30 cellular contexts compared by ENCODE assay signal in genomic region chr3:31013843-31014242, GRCh38.
DNase-seq lines count a peak whose midpoint lies in the region; ATAC-seq and TF ChIP-seq lines count a peak whose summit lies in the region.
"Had no signal": no experiment of that assay in that cellular context is flagged by ENCODE, and none has a peak within 500 bp of the region (broad histone marks: within the 10 kb centered on the region; RNA-seq: fewer than 3 reads in every experiment).

No MANE protein-coding gene starts in this region.

- no peak for TF ChIP-seq POLR2A in vagina (IDR thresholded peaks at IDR 0.05)

- dilution Hi-C loops in mammary epithelial cell (cut with HindIII; ENCODE audit: low sequenced_read_pairs): no loop called here

- no peak for TF ChIP-seq CTCF in mammary epithelial cell (conservative IDR thresholded peaks at IDR 0.05 in 1 of 2, IDR thresholded peaks at IDR 0.05 in 1 of 2; ENCODE audit: extremely low read depth in 1 of 2, insufficient read depth in 1 of 2, low read depth in 1 of 2, low read length in 2 of 2)
- no peak for TF ChIP-seq CTCF in MCF 10A (IDR thresholded peaks at IDR 0.05; ENCODE audit: unreplicated experiment)
- TF ChIP-seq CTCF in PC-3 (conservative IDR thresholded peaks at IDR 0.05; ENCODE audit: low read depth, low read length): no peak
- TF ChIP-seq CTCF in vagina (IDR thresholded peaks at IDR 0.05): no peak

- intact Hi-C loops in mammary epithelial cell (cut with micrococcal nuclease) (loop anchor here (2.0 kb wide), 1 partner anchor 27 kb away; no protein-coding TSS in a partner anchor), MCF 10A (cut with micrococcal nuclease) (no loop called here), PC-3 (cut with micrococcal nuclease) (no loop called here), vagina (cut with DNase I) (no loop called here)

- H3K36me3 ChIP-seq in mammary epithelial cell (ENCODE audit: insufficient read depth, low read length) (no peaks in the 10 kb centered on the region), PC-3 (ENCODE audit: low read depth, low read length) (no peaks in the 10 kb centered on the region), vagina (no peaks in the 10 kb centered on the region)
- H3K36me3 ChIP-seq: BE2C, gastroesophageal sphincter, suprapubic skin had no signal

- H3K4me1 Mint-ChIP-seq in MCF 10A (ENCODE audit: insufficient read depth, unreplicated experiment): peaks cover 22% of the 10 kb centered on the region
- H3K4me1 Mint-ChIP-seq: nephron; stimulated activated naive B cell treated with anti-CD40 and anti-IgM and Interleukin-4, amounts not matched to agents 10 μg/mL and 1 μg/mL and 100 μg/mL, for 72 hours had no signal

- peaks cover 40% of the 10 kb centered on the region for H3K4me1 ChIP-seq in mammary epithelial cell (ENCODE audit: insufficient read depth, low read length)
- peaks cover 47% of the 10 kb centered on the region for H3K4me1 ChIP-seq in PC-3 (ENCODE audit: insufficient read depth, low read length)
- no peaks in the 10 kb centered on the region for H3K4me1 ChIP-seq in vagina
- H3K4me1 ChIP-seq: A549, BE2C, gastroesophageal sphincter, suprapubic skin had no signal

- no peaks in the 10 kb centered on the region for H3K36me3 Mint-ChIP-seq in MCF 10A (ENCODE audit: insufficient read depth, unreplicated experiment)
- H3K36me3 Mint-ChIP-seq: stimulated activated naive B cell treated with anti-CD40 and anti-IgM and Interleukin-4, amounts not matched to agents 10 μg/mL and 1 μg/mL and 100 μg/mL, for 72 hours had no signal

- H3K4me3 ChIP-seq in mammary epithelial cell (replicated peaks in 1 of 3; ENCODE audit: insufficient read depth in 1 of 3, low read depth in 2 of 3, low read length in 3 of 3): no peak overlapping the region
- H3K4me3 ChIP-seq in PC-3 (ENCODE audit: low read length): no peak overlapping the region
- no peak overlapping the region for H3K4me3 ChIP-seq in vagina
- H3K4me3 ChIP-seq: A549, gastroesophageal sphincter, hepatocyte, mucosa of descending colon, PC-9, skin epidermis, suprapubic skin had no signal

- H3K27ac Mint-ChIP-seq in MCF 10A (ENCODE audit: low read depth, unreplicated experiment): no peak overlapping the region
- H3K27ac Mint-ChIP-seq: activated CD8-positive, alpha-beta T cell treated with anti-CD3 and anti-CD28 coated beads, Interleukin-2, amount 10 ng/mL, durations not matched to agents 7 days and 5 days; activated naive CD4-positive, alpha-beta T cell treated with anti-CD3 and anti-CD28 coated beads, Interleukin-2, amount 50 U/mL, for 24 hours; nephron; stimulated activated naive B cell treated with anti-CD40 and anti-IgM and Interleukin-4, amounts not matched to agents 10 μg/mL and 1 μg/mL and 100 μg/mL, for 72 hours had no signal

- no peak overlapping the region for H3K9ac ChIP-seq in mammary epithelial cell (ENCODE audit: insufficient read depth, low read length)
- H3K9ac ChIP-seq in PC-3 (ENCODE audit: low read length): peak overlapping the region; percentile 29; the same call in 1 of the 2 replicates

- H3K27ac ChIP-seq in mammary epithelial cell (ENCODE audit: insufficient read depth, low read depth, low read length) (peak overlapping the region; percentile 26), PC-3 (ENCODE audit: low read length) (peak overlapping the region; percentile 82), epithelial cell of prostate (peak overlapping the region; percentile 49), vagina (no peak overlapping the region)
- H3K27ac ChIP-seq: A549, gastroesophageal sphincter, hepatocyte, PC-9, skin epidermis, suprapubic skin had no signal

- in situ Hi-C loops in mammary epithelial cell (cut with MboI; ENCODE audit: low sequenced_read_pairs in 2 of 2): no loop called here

- ATAC-seq in PC-3 (no peak), GM21360 (IDR thresholded peaks at IDR 0.05; ENCODE audit: unreplicated experiment) (no peak)
- no peak for ATAC-seq in stimulated activated naive CD8-positive, alpha-beta T cell treated with anti-CD3 and anti-CD28 coated beads, Interleukin-15, Interleukin-2, amounts not matched to agents 100 U/mL and 50 U/mL, for 24 hours
- ATAC-seq: A549; activated CD8-positive, alpha-beta T cell treated with anti-CD3 and anti-CD28 coated beads, Interleukin-2, amount 10 ng/mL, durations not matched to agents 7 days and 5 days; gastroesophageal sphincter; mucosa of descending colon; stimulated activated naive B cell treated with anti-CD40 and anti-IgM and Interleukin-4, amounts not matched to agents 10 μg/mL and 1 μg/mL and 100 μg/mL, for 72 hours had no signal

- H4K20me1 ChIP-seq in mammary epithelial cell (ENCODE audit: insufficient read depth, low read length) (no peaks in the 10 kb centered on the region), PC-3 (ENCODE audit: low read length) (no peaks in the 10 kb centered on the region)

- no TSS peak for BruUV-seq in mammary epithelial cell (replicated peaks; lab: Mats Ljungman, UMichigan)
- BruUV-seq in MCF 10A (replicated peaks; lab: Mats Ljungman, UMichigan): no TSS peak
- no TSS peak for BruUV-seq in PC-3 (replicated peaks; lab: Mats Ljungman, UMichigan)

- H3K4me3 Mint-ChIP-seq in MCF 10A (ENCODE audit: unreplicated experiment): no peak overlapping the region
- H3K4me3 Mint-ChIP-seq: activated CD8-positive, alpha-beta T cell treated with anti-CD3 and anti-CD28 coated beads, Interleukin-2, amount 10 ng/mL, durations not matched to agents 7 days and 5 days; activated naive CD4-positive, alpha-beta T cell treated with anti-CD3 and anti-CD28 coated beads, Interleukin-2, amount 50 U/mL, for 24 hours; nephron; stimulated activated naive B cell treated with anti-CD40 and anti-IgM and Interleukin-4, amounts not matched to agents 10 μg/mL and 1 μg/mL and 100 μg/mL, for 72 hours had no signal

- no peaks in the 10 kb centered on the region for H3K9me2 ChIP-seq in PC-3 (replicated peaks; ENCODE audit: low read length)

- H3K9me3 ChIP-seq in mammary epithelial cell (replicated peaks; ENCODE audit: insufficient read depth, low read length): no peaks in the 10 kb centered on the region
- no peaks in the 10 kb centered on the region for H3K9me3 ChIP-seq in PC-3 (ENCODE audit: low read length)
- H3K9me3 ChIP-seq in vagina: no peaks in the 10 kb centered on the region
- H3K9me3 ChIP-seq: A549, BE2C, gastroesophageal sphincter, mucosa of descending colon, suprapubic skin had no signal

- H3K27me3 ChIP-seq in mammary epithelial cell (ENCODE audit: insufficient read depth, low read length) (no peaks in the 10 kb centered on the region), PC-3 (ENCODE audit: low read length) (no peaks in the 10 kb centered on the region), vagina (no peaks in the 10 kb centered on the region)
- H3K27me3 ChIP-seq: BE2C, gastroesophageal sphincter, hepatocyte, suprapubic skin had no signal

- no peaks in the 10 kb centered on the region for H3K27me3 Mint-ChIP-seq in MCF 10A (ENCODE audit: insufficient read depth, unreplicated experiment)
- H3K27me3 Mint-ChIP-seq: activated naive CD4-positive, alpha-beta T cell treated with anti-CD3 and anti-CD28 coated beads, Interleukin-2, amount 50 U/mL, for 24 hours; stimulated activated naive B cell treated with anti-CD40 and anti-IgM and Interleukin-4, amounts not matched to agents 10 μg/mL and 1 μg/mL and 100 μg/mL, for 72 hours had no signal

- H3K79me2 ChIP-seq in mammary epithelial cell (ENCODE audit: insufficient read depth, low read length) (no peaks in the 10 kb centered on the region), PC-3 (ENCODE audit: low read length) (no peaks in the 10 kb centered on the region)
- H3K79me2 ChIP-seq: hepatocyte had no signal

- DNase-seq in mammary epithelial cell: no peak
- DNase-seq in MCF 10A (ENCODE audit: unreplicated experiment): no peak
- DNase-seq in PC-3: no peak
- no peak for DNase-seq in epithelial cell of prostate (ENCODE audit: low read depth, low spot score)
- no peak for DNase-seq in vagina (ENCODE audit: extremely low spot score in 2 of 2)
- no peak for DNase-seq in stimulated activated naive CD8-positive, alpha-beta T cell treated with anti-CD3 and anti-CD28 coated beads, Interleukin-15, Interleukin-2, amounts not matched to agents 100 U/mL and 50 U/mL, for 24 hours
- DNase-seq in SIG-M5 (lab: John Stamatoyannopoulos, UW): no peak
- DNase-seq: activated CD4-positive, alpha-beta T cell treated with anti-CD3 and anti-CD28 coated beads for 1 hour; activated CD8-positive, alpha-beta T cell treated with anti-CD3 and anti-CD28 coated beads, Interleukin-2, amount 10 ng/mL, durations not matched to agents 7 days and 5 days; activated T-cell treated with anti-CD3 and anti-CD28 coated beads for 4 hours; amniotic stem cell; BE2C; DMS53; left cardiac atrium; mucosa of descending colon; NCI-H1092; NCI-H1694; NCI-H510A treated with DMSO at 0.1 percent for 48 hours; NK-92 treated with Interleukin-12 subunit alpha and Interleukin-12 subunit beta, amount 100 ng/mL, for 24 hours; PC-9; SHP77; stimulated activated naive B cell treated with anti-CD40 and anti-IgM and Interleukin-4, amounts not matched to agents 10 μg/mL and 1 μg/mL and 100 μg/mL, for 72 hours had no signal

- CTCF ChIA-PET in mammary epithelial cell (lab: Charles Lee; ENCODE audit: low non-redundant PET): no interaction called here
- CTCF ChIA-PET in MCF 10A (lab: Yijun Ruan, JAX): interaction anchor here (0.9 kb wide), 1 partner anchor 29 kb away, joined by 3 read pairs; no protein-coding TSS in a partner anchor
- CTCF ChIA-PET in PC-3 (lab: Charles Lee): no interaction called here

- H2AFZ ChIP-seq in mammary epithelial cell (ENCODE audit: low read depth, low read length) (peak overlapping the region; percentile 37), PC-3 (ENCODE audit: low read length) (peak overlapping the region; percentile 18; the same call in 1 of the 2 replicates)
- H2AFZ ChIP-seq: hepatocyte, PC-9 had no signal

- no peaks in the 10 kb centered on the region for H3F3A ChIP-seq in PC-3 (ENCODE audit: low read length, unreplicated experiment)

- H3K9me3 Mint-ChIP-seq in MCF 10A (ENCODE audit: unreplicated experiment): no peaks in the 10 kb centered on the region
- H3K9me3 Mint-ChIP-seq: activated naive CD4-positive, alpha-beta T cell treated with anti-CD3 and anti-CD28 coated beads, Interleukin-2, amount 50 U/mL, for 24 hours; stimulated activated naive B cell treated with anti-CD40 and anti-IgM and Interleukin-4, amounts not matched to agents 10 μg/mL and 1 μg/mL and 100 μg/mL, for 72 hours had no signal

- POLR2A ChIA-PET in MCF 10A (lab: Yijun Ruan, JAX) (interaction anchor here (0.5 to 1.7 kb wide), 3 partner anchors 15 to 41 kb away, joined by 3 to 4 read pairs (median 3); no protein-coding TSS in a partner anchor), PC-3 (lab: Charles Lee; ENCODE audit: unreplicated experiment) (no interaction called here)

- H3K4me2 ChIP-seq in mammary epithelial cell (ENCODE audit: insufficient read depth, low read depth, low read length): no peak overlapping the region
- peak overlapping the region; percentile 50 for H3K4me2 ChIP-seq in PC-3 (ENCODE audit: low read length)
- H3K4me2 ChIP-seq: A549, hepatocyte, PC-9 had no signal
